In genomic region chr1:87169250-87169910, GRCh38 we compare ENCODE assay signal across 16 cellular contexts.
DNase-seq lines count a peak whose midpoint lies in the region; ATAC-seq, FAIRE-seq and TF ChIP-seq lines count a peak whose summit lies in the region.
"Had no signal": no experiment of that assay in that cellular context is flagged by ENCODE, and none has a peak within 500 bp of the region (broad histone marks: within the 10 kb centered on the region; RNA-seq: fewer than 3 reads in every experiment).

No MANE protein-coding gene starts in this region.

- TF ChIP-seq POLR2A in H54 (IDR thresholded peaks at IDR 0.05; ENCODE audit: low read depth, low read length) = no peak

- H3K27me3 Mint-ChIP-seq in brain = no peaks in the 10 kb centered on the region

- peak overlapping the region; percentile 77 to 93 (median 79) for H3K27ac Mint-ChIP-seq in brain
- H3K27ac Mint-ChIP-seq: CD8-positive, alpha-beta T cell had no signal

- H3K4me3 Mint-ChIP-seq in brain = peak overlapping the region in 1 of 5 experiments; percentile 46
- H3K4me3 Mint-ChIP-seq: CD8-positive, alpha-beta T cell had no signal

- no peak for TF ChIP-seq CTCF in brain (conservative IDR thresholded peaks at IDR 0.05)

- peaks cover 0 to 4% (median 0%) of the 10 kb centered on the region in 5 experiments for H3K9me3 Mint-ChIP-seq in brain
- H3K9me3 Mint-ChIP-seq: CD8-positive, alpha-beta T cell had no signal

- no peak for ATAC-seq in left cardiac atrium
- ATAC-seq: CD8-positive, alpha-beta T cell had no signal

- no peaks in the 10 kb centered on the region for H3K36me3 Mint-ChIP-seq in brain
- H3K36me3 Mint-ChIP-seq: CD8-positive, alpha-beta T cell had no signal

- peaks cover 57% of the 10 kb centered on the region for H3K4me1 Mint-ChIP-seq in brain

- DNase-seq in RPMI7951 (ENCODE audit: low read depth) (peak; percentile 45), medulla oblongata (ENCODE audit: extremely low spot score) (peak; percentile 16), pons (ENCODE audit: low spot score) (peak; percentile 28), H54 (ENCODE audit: insufficient read length, low spot score) (no peak), SW 1271 (lab: John Stamatoyannopoulos, UW) (no peak), left cardiac atrium (no peak)
- DNase-seq in activated CD4-positive, CD25-positive, alpha-beta regulatory T cell treated with anti-CD3 and anti-CD28 coated beads, Interleukin-2, amount 50 U/mL, for 72 hours = no peak
- DNase-seq: CD8-positive, alpha-beta T cell; DMS79; NCI-H1048; NCI-H1436 treated with DMSO at 0.1 percent for 48 hours; NCI-H2081; PC-9 had no signal

- intact Hi-C loops in left cardiac atrium (cut with DNase I) = no loop called here

- no peak for FAIRE-seq in H54 (lab: Jason Lieb, UNC)
- FAIRE-seq: A204.1, D721Med had no signal

Comparison
In these comparisons a context has a peak if more than half of its experiments do, and no peak if none do; other contexts are left out.
1. DNase-seq: peak in RPMI7951 (single experiment), medulla oblongata (single experiment) and pons (single experiment); none in H54 (single experiment), SW 1271 (0 of 2), activated CD4-positive, CD25-positive, alpha-beta regulatory T cell treated with anti-CD3 and anti-CD28 coated beads, Interleukin-2, amount 50 U/mL, for 72 hours (single experiment) and left cardiac atrium (single experiment).